ENCODE assay signal across 8 cellular contexts in the genomic region with DNA sequence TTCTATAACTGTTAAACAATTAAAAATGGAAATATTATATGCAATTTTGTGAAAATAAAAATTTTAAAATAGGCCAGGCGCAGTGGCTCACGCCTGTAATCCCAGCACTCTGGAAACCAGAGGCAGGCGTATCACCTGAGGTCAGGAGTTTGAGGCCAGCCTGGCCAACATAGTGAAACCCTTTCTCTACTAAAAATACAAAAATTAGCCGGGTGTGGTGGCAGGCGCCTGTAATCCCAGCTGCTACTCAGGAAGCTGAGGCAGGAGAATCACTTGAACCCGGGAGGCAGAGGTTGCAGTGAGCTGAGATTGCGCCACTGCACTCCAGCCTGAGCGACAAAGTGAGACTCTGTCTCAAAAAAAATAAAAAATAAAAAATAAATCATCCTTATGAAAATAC. TPM values are rescaled to one million over a fixed set of nuclear protein-coding genes. Genes with fewer than 3 reads are reported as not detected.
DNase-seq lines count a peak whose midpoint lies in the region; ATAC-seq, FAIRE-seq and TF ChIP-seq lines count a peak whose summit lies in the region.
"Not testable (repeated sequence)": the region's sequence is repeated elsewhere in the genome, so short reads cannot be mapped to it uniquely, and the experiment has no call there.

No MANE protein-coding gene starts in this region.

- H3K9ac ChIP-seq in KMS-11, result peak overlapping the region; percentile 99
- peak overlapping the region; percentile 96 for H3K9ac ChIP-seq in GM12878 (ENCODE audit: control insufficient read depth, insufficient read depth, low read length)
- not testable (repeated sequence) for H3K9ac ChIP-seq in trophoblast cell (ENCODE audit: low read length)

- peak overlapping the region; percentile 74 for H3K4me3 ChIP-seq in CD4-positive, CD25-positive, alpha-beta regulatory T cell (ENCODE audit: low read depth, low read length)
- H3K4me3 ChIP-seq in KMS-11 (IDR thresholded peaks at IDR 0.05; ENCODE audit: insufficient read depth, low read depth, low read length); trophoblast cell (ENCODE audit: low read depth, low read length): not testable (repeated sequence)
- peak overlapping the region; percentile 86 for H3K4me3 ChIP-seq in WERI-Rb-1 (ENCODE audit: low read depth, low read length)
- H3K4me3 ChIP-seq in GM12878, result peak overlapping the region; percentile 72
- peak overlapping the region; percentile 52 to 86 (median 76) for H3K4me3 ChIP-seq in esophagus squamous epithelium
- H3K4me3 ChIP-seq in lower lobe of right lung, result peak overlapping the region; percentile 78
- peak overlapping the region; percentile 65 to 72 for H3K4me3 ChIP-seq in tibial artery

- peak overlapping the region in 1 of 3 donors; percentile 97 for H3K27ac Mint-ChIP-seq in CD4-positive, CD25-positive, alpha-beta regulatory T cell

- not testable (repeated sequence) for H3K14ac ChIP-seq in trophoblast cell (ENCODE audit: low read length)

- 13% methylated on average over 8 of the region's 8 CpGs for WGBS in GM12878 (ENCODE audit: insufficient coverage, insufficient replicate concordance, low lambda C conversion rate, missing lambda C conversion rate)
- WGBS in esophagus squamous epithelium, 2 donors, result 31 to 37% methylated on average over 8 of the region's 8 CpGs
- WGBS in trophoblast cell (ENCODE audit: extremely low coverage, insufficient coverage, insufficient read length), result no CpG with 5 or more reads among the region's 8 CpGs

- peak overlapping the region; percentile 98 for H3K27ac ChIP-seq in CD4-positive, CD25-positive, alpha-beta regulatory T cell (ENCODE audit: insufficient read depth, low read length, poor library complexity, severe bottlenecking)
- H3K27ac ChIP-seq in KMS-11, result peak overlapping the region; percentile 100
- peak overlapping the region; percentile 99 for H3K27ac ChIP-seq in WERI-Rb-1
- peak overlapping the region; percentile 99 for H3K27ac ChIP-seq in GM12878 (ENCODE audit: control insufficient read depth, insufficient read depth)
- peak overlapping the region; percentile 97 to 99 (median 99) for H3K27ac ChIP-seq in esophagus squamous epithelium
- peak overlapping the region; percentile 99 for H3K27ac ChIP-seq in lower lobe of right lung
- not testable (repeated sequence) for H3K27ac ChIP-seq in trophoblast cell (ENCODE audit: low read depth, low read length)
- peak overlapping the region; percentile 97 to 98 for H3K27ac ChIP-seq in tibial artery

- not testable (repeated sequence) for H2AK5ac ChIP-seq in trophoblast cell (ENCODE audit: low read length)

- BruUV-seq in GM12878 (replicated peaks; lab: Mats Ljungman, UMichigan), result not testable (repeated sequence)

- ATAC-seq in CD4-positive, CD25-positive, alpha-beta regulatory T cell (ENCODE audit: low read depth in 2 of 2); GM12878; lower lobe of right lung: not testable (repeated sequence)

- not testable (repeated sequence) for H3K18ac ChIP-seq in trophoblast cell (ENCODE audit: low read length)

- peaks cover 21% of the 10 kb centered on the region for H3K79me1 ChIP-seq in trophoblast cell (ENCODE audit: low read length)

- not testable (repeated sequence) for H4K12ac ChIP-seq in trophoblast cell (ENCODE audit: low read depth, low read length)

- not testable (repeated sequence) for H3K36me3 ChIP-seq in CD4-positive, CD25-positive, alpha-beta regulatory T cell (ENCODE audit: control insufficient read depth, insufficient read depth, low read length); KMS-11 (ENCODE audit: insufficient read depth); WERI-Rb-1; GM12878 (ENCODE audit: control insufficient read depth in 2 of 2, insufficient read depth in 2 of 2, low read length in 1 of 2); esophagus squamous epithelium; lower lobe of right lung; trophoblast cell (ENCODE audit: control insufficient read depth in 1 of 2, insufficient read depth in 2 of 2, low read length in 2 of 2); tibial artery

- SMC1A ChIA-PET in GM12878 (lab: Charles Lee; ENCODE audit: uncharacterized antibody, unreplicated experiment), result interaction anchor here (0.8 to 16.8 kb wide), 5 partner anchors 8 to 209 kb away, joined by 3 to 360 read pairs (median 13); partner anchors contain the start of gene HNRNPU

- H3K9me3 Mint-ChIP-seq in CD4-positive, CD25-positive, alpha-beta regulatory T cell, result not testable (repeated sequence)

- not testable (repeated sequence) for H3K27me3 Mint-ChIP-seq in CD4-positive, CD25-positive, alpha-beta regulatory T cell

- POLR2A ChIA-PET in GM12878 (lab: Charles Lee), result interaction anchor here (1.0 to 14.7 kb wide), 4 partner anchors 14 to 209 kb away, joined by 3 to 350 read pairs (median 29); partner anchors contain the start of gene HNRNPU

- TF ChIP-seq RAD21 in GM12878 (IDR thresholded peaks at IDR 0.05; ENCODE audit: insufficient read depth, low read depth, low read length), result not testable (repeated sequence)

- not testable (repeated sequence) for H4K20me1 ChIP-seq in KMS-11 (ENCODE audit: insufficient read depth); GM12878 (ENCODE audit: control insufficient read depth, insufficient read depth)

- H4K91ac ChIP-seq in trophoblast cell (ENCODE audit: low read depth, low read length), result not testable (repeated sequence)

- H4K8ac ChIP-seq in trophoblast cell (ENCODE audit: low read depth, low read length), result peak overlapping the region; percentile 38

- H2BK120ac ChIP-seq in trophoblast cell (ENCODE audit: insufficient read depth, low read length, poor library complexity), result not testable (repeated sequence)

- H3K79me2 ChIP-seq in KMS-11 (ENCODE audit: insufficient read depth, low read depth), result peaks cover 25% of the 10 kb centered on the region; the same call in 1 of the 2 replicates
- H3K79me2 ChIP-seq in GM12878 (ENCODE audit: control insufficient read depth, insufficient read depth, low read length), result peaks cover 30% of the 10 kb centered on the region
- not testable (repeated sequence) for H3K79me2 ChIP-seq in trophoblast cell (ENCODE audit: control insufficient read depth, insufficient read depth, low read length, poor library complexity)

- not testable (repeated sequence) for H3K27me3 ChIP-seq in CD4-positive, CD25-positive, alpha-beta regulatory T cell (ENCODE audit: control insufficient read depth, insufficient read depth, low read length); KMS-11 (ENCODE audit: insufficient read depth, low read depth); WERI-Rb-1 (ENCODE audit: insufficient read depth, low read depth, severe bottlenecking); GM12878 (replicated peaks in 1 of 2; ENCODE audit: control insufficient read depth in 2 of 2, insufficient read depth in 2 of 2, low read length in 1 of 2); esophagus squamous epithelium; lower lobe of right lung (ENCODE audit: low read depth); trophoblast cell (ENCODE audit: insufficient read depth, low read length); tibial artery

- intact Hi-C loops in GM12878 (cut with micrococcal nuclease; ENCODE audit: unreplicated experiment), result loop anchor here (10.0 kb wide), 3 partner anchors 112 to 508 kb away; partner anchors contain the start of gene ADSS2
- intact Hi-C loops in esophagus squamous epithelium (cut with DNase I); lower lobe of right lung (cut with DNase I); tibial artery (cut with DNase I; ENCODE audit: low total_unique reads): not testable (repeated sequence)

- in situ Hi-C loops in GM12878 (cut with MboI), result not testable (repeated sequence)

- H2BK5ac ChIP-seq in trophoblast cell (ENCODE audit: low read depth, low read length, poor library complexity), result not testable (repeated sequence)

- H2AFZ ChIP-seq in KMS-11 (ENCODE audit: low read depth), result peak overlapping the region; percentile 63
- H2AFZ ChIP-seq in GM12878 (ENCODE audit: control insufficient read depth, low read depth, low read length), result peak overlapping the region; percentile 91; the same call in 1 of the 2 replicates
- H2AFZ ChIP-seq in trophoblast cell (ENCODE audit: insufficient read depth, low read length, poor library complexity), result not testable (repeated sequence)

- not testable (repeated sequence) for H3K4ac ChIP-seq in trophoblast cell (ENCODE audit: low read depth, low read length)

- not testable (repeated sequence) for FAIRE-seq in GM12878 (lab: Jason Lieb, UNC)

- not testable (repeated sequence) for TF ChIP-seq CTCF in KMS-11 (conservative IDR thresholded peaks at IDR 0.05; ENCODE audit: low read depth, low read length); WERI-Rb-1 (IDR thresholded peaks at IDR 0.05; ENCODE audit: low read depth, low read length); GM12878 (IDR thresholded peaks at IDR 0.05 in 2 of 3, conservative IDR thresholded peaks at IDR 0.05 in 1 of 3; ENCODE audit: control insufficient read depth in 2 of 3, extremely low read depth in 1 of 3, insufficient read depth in 1 of 3, low read depth in 3 of 3, low read length in 3 of 3); esophagus squamous epithelium (IDR thresholded peaks at IDR 0.05); lower lobe of right lung (IDR thresholded peaks at IDR 0.05); tibial artery (IDR thresholded peaks at IDR 0.05)

- RAD21 ChIA-PET in GM12878 (lab: Charles Lee; ENCODE audit: unreplicated experiment), result interaction anchor here (0.8 to 3.1 kb wide), 5 partner anchors 15 to 209 kb away, joined by 3 to 27 read pairs (median 4); no protein-coding TSS in a partner anchor

- CTCF ChIA-PET in GM12878 (lab: Yijun Ruan, JAX), result interaction anchor here (0.7 to 7.9 kb wide), 5 partner anchors 28 to 180 kb away, joined by 3 to 98 read pairs (median 3); partner anchors contain the start of gene HNRNPU

- not testable (repeated sequence) for TF ChIP-seq EP300 in GM12878 (IDR thresholded peaks at IDR 0.05; ENCODE audit: borderline replicate concordance in 1 of 2, control insufficient read depth in 1 of 2, low read depth in 2 of 2, low read length in 2 of 2)

- H3K4me3 Mint-ChIP-seq in CD4-positive, CD25-positive, alpha-beta regulatory T cell, result peak overlapping the region; percentile 97 to 98 (median 98)

- not testable (repeated sequence) for H3K23ac ChIP-seq in trophoblast cell (ENCODE audit: low read length)

- H3K9me3 ChIP-seq in CD4-positive, CD25-positive, alpha-beta regulatory T cell (ENCODE audit: control insufficient read depth in 2 of 2, low read length in 2 of 2); WERI-Rb-1 (ENCODE audit: severe bottlenecking); GM12878 (replicated peaks; ENCODE audit: control insufficient read depth, insufficient read depth, low read length); esophagus squamous epithelium; lower lobe of right lung; trophoblast cell (ENCODE audit: insufficient read depth, low read depth, low read length); tibial artery: not testable (repeated sequence)

- H3K4me2 ChIP-seq in KMS-11, result peak overlapping the region; percentile 96
- peak overlapping the region; percentile 91 for H3K4me2 ChIP-seq in GM12878 (ENCODE audit: control insufficient read depth, insufficient read depth)
- not testable (repeated sequence) for H3K4me2 ChIP-seq in trophoblast cell (ENCODE audit: low read length)

- peaks cover 20 to 34% (median 27%) of the 10 kb centered on the region in 4 donors for H3K4me1 Mint-ChIP-seq in CD4-positive, CD25-positive, alpha-beta regulatory T cell

- H3K36me3 Mint-ChIP-seq in CD4-positive, CD25-positive, alpha-beta regulatory T cell, result not testable (repeated sequence)

- not testable (repeated sequence) for H2BK12ac ChIP-seq in trophoblast cell (ENCODE audit: low read length)

- not testable (repeated sequence) for DNase-seq in CD4-positive, CD25-positive, alpha-beta regulatory T cell; WERI-Rb-1; GM12878 (ENCODE audit: low read depth, low spot score); esophagus squamous epithelium (lab: John Stamatoyannopoulos, UW); trophoblast cell; tibial artery
- DNase-seq in lower lobe of right lung, result peak; percentile 55

- TF ChIP-seq POLR2A in GM12878 (IDR thresholded peaks at IDR 0.05; ENCODE audit: low read depth, low read length); esophagus squamous epithelium (IDR thresholded peaks at IDR 0.05): not testable (repeated sequence)

- peaks cover 39% of the 10 kb centered on the region for H3K4me1 ChIP-seq in CD4-positive, CD25-positive, alpha-beta regulatory T cell (ENCODE audit: control insufficient read depth, insufficient read depth, low read length, poor library complexity, severe bottlenecking)
- H3K4me1 ChIP-seq in KMS-11 (ENCODE audit: low read depth, poor library complexity, severe bottlenecking), result peaks cover 29% of the 10 kb centered on the region
- H3K4me1 ChIP-seq in GM12878 (ENCODE audit: control insufficient read depth, insufficient read depth, low read length); trophoblast cell (ENCODE audit: control insufficient read depth in 1 of 2, insufficient read depth in 2 of 2, low read length in 2 of 2): not testable (repeated sequence)
- H3K4me1 ChIP-seq in esophagus squamous epithelium, result peaks cover 7 to 36% (median 10%) of the 10 kb centered on the region in 3 donors
- peaks cover 28% of the 10 kb centered on the region for H3K4me1 ChIP-seq in lower lobe of right lung
- H3K4me1 ChIP-seq in tibial artery, result peaks cover 0 to 25% (median 18%) of the 10 kb centered on the region in 4 donors

RNA-seq across cellular contexts. Expression of gene COX20, which starts 2.2 kb away (rescaled TPM):
- total RNA-seq in CD4-positive, CD25-positive, alpha-beta regulatory T cell, result 25.8 TPM
- polyA plus RNA-seq in CD4-positive, CD25-positive, alpha-beta regulatory T cell, result 10 to 100 TPM; 32.0 to 42.2 (median 37.2) TPM
- 28.5 and 29.0 TPM in 2 replicates for total RNA-seq in GM12878 (2013; cell fraction: nucleolus; rRNA removed)
- total RNA-seq in GM12878 (2014; rRNA removed) (22.8 and 25.9 TPM in 2 replicates), GM12878 (2014; rRNA removed; fragmentation: Illumina TruSeq; extraction: Trizol) (31.6 and 40.4 TPM in 2 replicates), GM12878 (2021) (22.1 and 28.4 TPM in 2 replicates), esophagus squamous epithelium (10 to 100 TPM; 19.2 to 48.4 (median 37.0) TPM), lower lobe of right lung (22.8 TPM)
- 11.9 TPM for polyA plus RNA-seq in GM12878 (2011; ENCODE audit: low read depth)
- polyA plus RNA-seq in GM12878 (2011; rRNA removed) (36.7 and 75.5 TPM in 2 replicates), GM12878 (2014; fragmentation: Illumina TruSeq; extraction: Trizol) (54.4 and 54.9 TPM in 2 replicates), GM12878 (2014; fragmentation: Nextera tagmentation; extraction: Ambion mirVana) (10 to 100 TPM; 91.9 to 95.3 TPM), GM12878 (2014; rRNA removed) (38.0 and 51.0 TPM in 2 replicates), GM12878 (2016; fragmentation: Nextera tagmentation; extraction: Ambion mirVana) (100 to 1,000 TPM; 112 TPM)
- polyA plus RNA-seq in GM12878 (2011; cell fraction: cytosol; rRNA removed), result 12.9 and 14.4 TPM in 2 replicates
- polyA plus RNA-seq in GM12878 (2011; cell fraction: nucleus; rRNA removed), result 17.8 and 18.8 TPM in 2 replicates
- polyA plus RNA-seq in GM12878 (2012), result 35.9 and 36.7 TPM in 2 replicates
- polyA minus RNA-seq in GM12878 (2011; rRNA and poly(A)+ RNA removed), result 8.3 and 11.3 TPM in 2 replicates
- 2.5 and 3.8 TPM in 2 replicates for polyA minus RNA-seq in GM12878 (2011; cell fraction: cytosol; rRNA and poly(A)+ RNA removed)
- 16.2 and 22.1 TPM in 2 replicates for polyA minus RNA-seq in GM12878 (2011; cell fraction: nucleus; rRNA and poly(A)+ RNA removed)
- 97.6 and 104 TPM in 2 replicates for polyA plus RNA-seq in trophoblast cell (2013)

RNA-seq across cellular contexts. Expression of gene HNRNPU, which starts 31.1 kb away (rescaled TPM):
- total RNA-seq in CD4-positive, CD25-positive, alpha-beta regulatory T cell, result 523 TPM
- 100 to 1,000 TPM; 169 to 234 (median 216) TPM for polyA plus RNA-seq in CD4-positive, CD25-positive, alpha-beta regulatory T cell
- 817 and 826 TPM in 2 replicates for total RNA-seq in GM12878 (2013; cell fraction: nucleolus; rRNA removed)
- total RNA-seq in GM12878 (2014; rRNA removed), result 377 and 402 TPM in 2 replicates
- 443 and 460 TPM in 2 replicates for total RNA-seq in GM12878 (2014; rRNA removed; fragmentation: Illumina TruSeq; extraction: Trizol)
- total RNA-seq in GM12878 (2021), result 431 and 461 TPM in 2 replicates
- polyA plus RNA-seq in GM12878 (2011; ENCODE audit: low read depth), result 171 TPM
- polyA plus RNA-seq in GM12878 (2011; rRNA removed), result 327 and 513 TPM in 2 replicates
- 120 TPM in 2 replicates for polyA plus RNA-seq in GM12878 (2011; cell fraction: cytosol; rRNA removed)
- polyA plus RNA-seq in GM12878 (2011; cell fraction: nucleus; rRNA removed), result 211 and 351 TPM in 2 replicates
- polyA plus RNA-seq in GM12878 (2012), result 234 TPM in 2 replicates
- 569 and 704 TPM in 2 replicates for polyA plus RNA-seq in GM12878 (2014; fragmentation: Illumina TruSeq; extraction: Trizol)
- 100 to 1,000 TPM; 163 to 201 TPM for polyA plus RNA-seq in GM12878 (2014; fragmentation: Nextera tagmentation; extraction: Ambion mirVana)
- polyA plus RNA-seq in GM12878 (2014; rRNA removed), result 331 and 358 TPM in 2 replicates
- polyA plus RNA-seq in GM12878 (2016; fragmentation: Nextera tagmentation; extraction: Ambion mirVana), result 100 to 1,000 TPM; 439 to 514 TPM
- 237 and 306 TPM in 2 replicates for polyA minus RNA-seq in GM12878 (2011; rRNA and poly(A)+ RNA removed)
- 125 and 176 TPM in 2 replicates for polyA minus RNA-seq in GM12878 (2011; cell fraction: cytosol; rRNA and poly(A)+ RNA removed)
- 88.7 and 155 TPM in 2 replicates for polyA minus RNA-seq in GM12878 (2011; cell fraction: nucleus; rRNA and poly(A)+ RNA removed)
- 100 to 1,000 TPM; 176 to 308 (median 257) TPM for total RNA-seq in esophagus squamous epithelium
- 279 TPM for total RNA-seq in lower lobe of right lung
- polyA plus RNA-seq in trophoblast cell (2013), result 342 and 352 TPM in 2 replicates
